8 cellular contexts compared by ENCODE assay signal in the genomic region with DNA sequence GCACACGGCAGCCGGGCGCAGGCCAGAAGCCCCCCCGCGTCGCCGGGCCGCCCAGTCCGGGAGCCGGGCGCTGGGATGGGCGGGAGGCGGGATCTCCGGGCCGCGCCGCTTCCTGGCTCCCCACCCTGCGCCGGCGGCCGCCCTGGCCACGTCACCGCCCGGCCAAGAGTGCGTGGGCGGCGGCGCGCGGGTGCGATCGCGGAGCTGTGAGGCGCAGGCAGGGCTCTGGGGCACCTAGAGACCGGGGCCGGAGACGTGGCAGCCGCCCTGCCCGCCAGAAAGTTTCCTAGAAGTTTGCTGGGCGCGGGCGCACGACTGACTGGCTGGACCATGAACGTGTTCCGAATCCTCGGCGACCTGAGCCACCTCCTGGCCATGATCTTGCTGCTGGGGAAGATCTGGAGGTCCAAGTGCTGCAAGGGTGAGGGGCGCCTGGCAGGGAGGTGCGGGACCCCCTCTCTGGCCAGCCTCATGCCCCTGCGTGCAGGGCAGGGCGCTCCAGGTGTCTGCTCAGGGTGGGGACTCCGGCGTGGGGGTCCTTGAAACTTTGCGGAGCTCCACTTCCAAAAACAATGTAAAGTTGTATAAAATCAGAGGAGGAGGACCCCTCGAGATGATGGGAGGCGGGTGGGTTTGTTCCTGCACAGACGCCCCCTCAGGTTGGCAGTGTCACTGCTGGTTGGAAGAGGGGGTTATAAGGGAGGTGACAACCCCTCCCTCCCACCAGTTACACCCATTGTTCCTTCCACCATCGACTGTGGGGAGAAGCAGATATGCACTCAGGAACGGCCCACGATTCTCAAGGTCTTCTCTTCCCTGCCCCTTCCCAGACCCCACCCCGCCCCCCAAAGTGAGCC. TPM values are rescaled to one million over a fixed set of nuclear protein-coding genes. Genes with fewer than 3 reads are reported as not detected.
A peak's percentile ranks its signal among the peaks of the same experiment; 100 is the strongest.
DNase-seq lines count a peak whose midpoint lies in the region; ATAC-seq and TF ChIP-seq lines count a peak whose summit lies in the region.

TSS of gene KDELR3 (plus strand) at position 193 of the 857 bp plus-strand sequence. CDS start at position 331, 138 bp downstream.

- peaks cover 0 to 8% (median 0%) of the 10 kb centered on the region in 4 donors for H3K27me3 ChIP-seq in esophagus muscularis mucosa

- TF ChIP-seq EP300 in esophagus muscularis mucosa (IDR thresholded peaks at IDR 0.05) = no peak

- TF ChIP-seq CTCF in esophagus muscularis mucosa (IDR thresholded peaks at IDR 0.05) = no peak

- peaks cover 10 to 21% (median 11%) of the 10 kb centered on the region in 3 donors for H3K4me1 Mint-ChIP-seq in naive B cell

- DNase-seq in DMS53 (lab: John Stamatoyannopoulos, UW) (peak; percentile 72), LHCN-M2 (ENCODE audit: low read depth) (peak; percentile 55), esophagus muscularis mucosa (ENCODE audit: extremely low spot score) (no peak), naive B cell (peak; percentile 23), stromal cell of bone marrow (ENCODE audit: low read depth) (peak; percentile 53), NCI-H2107 (lab: John Stamatoyannopoulos, UW) (no peak)
- peak; percentile 60 for DNase-seq in activated CD8-positive, alpha-beta memory T cell treated with anti-CD3 and anti-CD28 coated beads, Interleukin-2, amount 50 U/mL, for 4 hours

- peaks cover 23 to 69% (median 47%) of the 10 kb centered on the region in 3 donors for H3K27me3 Mint-ChIP-seq in naive B cell

- H3K9me3 Mint-ChIP-seq in naive B cell = no peaks in the 10 kb centered on the region

- H3K27ac ChIP-seq in esophagus muscularis mucosa (replicated peaks in 1 of 4) = peak within 1 kb of the TSS; percentile 36 to 63 (median 61)

- peak within 1 kb of the TSS; percentile 58 to 75 (median 62) for H3K4me3 ChIP-seq in esophagus muscularis mucosa

- H3K4me1 ChIP-seq in esophagus muscularis mucosa = peaks cover 17 to 25% (median 18%) of the 10 kb centered on the region in 4 donors

- intact Hi-C loops in esophagus muscularis mucosa (cut with DNase I) = no loop called here

- peak; percentile 72 to 74 for ATAC-seq in naive B cell (ENCODE audit: low read depth in 2 of 2)
- ATAC-seq in GM18519 (IDR thresholded peaks at IDR 0.05; ENCODE audit: low FRiP score, unreplicated experiment) = no peak

- H3K36me3 ChIP-seq in esophagus muscularis mucosa = no peaks in the 10 kb centered on the region

- H3K36me3 Mint-ChIP-seq in naive B cell = no peaks in the 10 kb centered on the region

- peak within 1 kb of the TSS; percentile 49 to 90 (median 78) for H3K4me3 Mint-ChIP-seq in naive B cell

- WGBS in esophagus muscularis mucosa = 2% methylated on average over 44 of the region's 61 CpGs

- no peak for TF ChIP-seq POLR2A in esophagus muscularis mucosa (IDR thresholded peaks at IDR 0.05; ENCODE audit: low read depth)

- peak within 1 kb of the TSS in 3 of 6 donors; percentile 26 to 81 (median 63) for H3K27ac Mint-ChIP-seq in naive B cell

- H3K9me3 ChIP-seq in esophagus muscularis mucosa = no peaks in the 10 kb centered on the region

RNA-seq across cellular contexts. Expression of gene KDELR3, which starts in this region (rescaled TPM):
- total RNA-seq in LHCN-M2 (2014; rRNA removed) (40.0 and 44.8 TPM in 2 replicates), esophagus muscularis mucosa (10 to 100 TPM in 1 of 4 donors, 1 to 10 TPM in 3; 3.5 to 12.9 (median 7.0) TPM)
- polyA plus RNA-seq in LHCN-M2 (2012) = 74.3 TPM
- polyA plus RNA-seq in naive B cell (ENCODE audit: low read depth in 6 of 6) = 1 to 10 TPM in 1 of 6 donors, under 1 TPM in 2, not detected in 3; 0.16 to 3.0 (median 0.31) TPM

Comparison
In these comparisons a context has a peak if more than half of its experiments do, and no peak if none do; other contexts are left out.
1. DNase-seq: peak in DMS53 (single experiment), LHCN-M2 (single experiment), activated CD8-positive, alpha-beta memory T cell treated with anti-CD3 and anti-CD28 coated beads, Interleukin-2, amount 50 U/mL, for 4 hours (single experiment), naive B cell (single experiment) and stromal cell of bone marrow (single experiment); none in esophagus muscularis mucosa (single experiment) and NCI-H2107 (single experiment).